12 cellular contexts compared by ENCODE assay signal in the genomic region with DNA sequence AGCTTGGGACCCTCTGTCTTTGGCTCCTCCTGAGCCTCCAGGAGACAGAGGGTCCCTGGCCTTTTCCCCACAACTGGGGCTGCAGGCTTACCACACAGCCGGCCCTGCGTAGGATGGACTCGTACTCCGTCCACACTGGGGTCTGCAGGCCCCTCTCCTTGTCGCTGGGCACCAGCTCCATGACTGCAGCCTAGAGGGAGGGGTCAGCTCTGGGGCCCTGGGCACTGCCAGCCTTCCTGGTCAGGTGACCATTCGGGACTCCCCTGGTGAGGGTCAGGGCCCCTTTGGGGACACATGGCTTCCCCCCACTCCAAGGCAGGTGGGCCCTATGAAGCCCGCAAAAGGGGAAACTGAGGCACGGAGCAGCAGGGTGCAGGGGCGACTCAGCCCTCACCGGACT. TPM values are rescaled to one million over a fixed set of nuclear protein-coding genes. Genes with fewer than 3 reads are reported as not detected.
DNase-seq lines count a peak whose midpoint lies in the region; ATAC-seq and TF ChIP-seq lines count a peak whose summit lies in the region.
"Had no signal": no experiment of that assay in that cellular context is flagged by ENCODE, and none has a peak within 500 bp of the region (broad histone marks: within the 10 kb centered on the region; RNA-seq: fewer than 3 reads in every experiment).

No MANE protein-coding gene starts in this region.

- no peak for TF ChIP-seq EP300 in upper lobe of left lung (IDR thresholded peaks at IDR 0.05)

- no peaks in the 10 kb centered on the region for H3K9me3 Mint-ChIP-seq in activated T-cell treated with anti-CD3 and anti-CD28 coated beads, Interleukin-2, amount 50 U/mL, for 72 hours

- no peak for ATAC-seq in activated T-cell treated with anti-CD3 and anti-CD28 coated beads, Interleukin-2, amount 50 U/mL, for 72 hours (replicated peaks in 1 of 2)
- ATAC-seq in left lobe of liver (no peak), upper lobe of left lung (ENCODE audit: low FRiP score in 2 of 2) (no peak), GM21390 (IDR thresholded peaks at IDR 0.05; ENCODE audit: unreplicated experiment) (no peak)

- no peaks in the 10 kb centered on the region for H3K9me3 ChIP-seq in upper lobe of left lung

- 73 to 80% methylated on average over 2 to 5 of the region's 10 CpGs for WGBS in upper lobe of left lung, 2 donors

- H3K4me3 ChIP-seq in astrocyte of the cerebellum (ENCODE audit: low read depth, low read length), result peak overlapping the region; percentile 54
- H3K4me3 ChIP-seq in upper lobe of left lung, result peak overlapping the region; percentile 71 to 84 (median 81)

- no peaks in the 10 kb centered on the region for H3K36me3 Mint-ChIP-seq in activated T-cell treated with anti-CD3 and anti-CD28 coated beads, Interleukin-2, amount 50 U/mL, for 72 hours (ENCODE audit: insufficient read depth in 2 of 2)

- in situ Hi-C loops in astrocyte of the cerebellum (cut with HindIII; ENCODE audit: low sequenced_read_pairs), result no loop called here

- H3K27me3 Mint-ChIP-seq in activated T-cell treated with anti-CD3 and anti-CD28 coated beads, Interleukin-2, amount 50 U/mL, for 72 hours (ENCODE audit: low read depth), result no peaks in the 10 kb centered on the region

- TF ChIP-seq CTCF in astrocyte of the cerebellum (IDR thresholded peaks at IDR 0.05; ENCODE audit: low read depth, low read length, missing control alignments) (no peak), upper lobe of left lung (IDR thresholded peaks at IDR 0.05) (no peak)

- H3K27me3 ChIP-seq in upper lobe of left lung, result peaks cover 0 to 2% (median 0%) of the 10 kb centered on the region in 4 donors

- H3K4me3 Mint-ChIP-seq in activated T-cell treated with anti-CD3 and anti-CD28 coated beads, Interleukin-2, amount 50 U/mL, for 72 hours, result peak overlapping the region; percentile 79 to 83

- no peak overlapping the region for H3K27ac Mint-ChIP-seq in activated T-cell treated with anti-CD3 and anti-CD28 coated beads, Interleukin-2, amount 50 U/mL, for 72 hours

- H3K4me1 ChIP-seq in upper lobe of left lung, result peaks cover 11 to 23% (median 13%) of the 10 kb centered on the region in 4 donors

- H3K36me3 ChIP-seq in upper lobe of left lung, result no peaks in the 10 kb centered on the region

- peaks cover 7% of the 10 kb centered on the region for H3K4me1 Mint-ChIP-seq in activated T-cell treated with anti-CD3 and anti-CD28 coated beads, Interleukin-2, amount 50 U/mL, for 72 hours (ENCODE audit: low read depth)

- DNase-seq in activated T-cell treated with anti-CD3 and anti-CD28 coated beads, Interleukin-2, amount 50 U/mL, for 72 hours, result no peak
- DNase-seq in activated T-cell treated with anti-CD3 and anti-CD28 coated beads, Interleukin-2, amount 50 U/mL, for 1 hour, result no peak
- no peak for DNase-seq in astrocyte of the cerebellum (ENCODE audit: low read depth)
- DNase-seq in left lobe of liver (ENCODE audit: low spot score), result peak; percentile 53
- no peak for DNase-seq in upper lobe of left lung
- no peak for DNase-seq in putamen (ENCODE audit: low spot score)
- DNase-seq in HuH-7 (ENCODE audit: low spot score), result no peak
- DNase-seq: NCI-H510A treated with DMSO at 0.1 percent for 48 hours had no signal

- TF ChIP-seq POLR2A in upper lobe of left lung (IDR thresholded peaks at IDR 0.05), result no peak

- H3K27ac ChIP-seq in upper lobe of left lung, result no peak overlapping the region

RNA-seq across cellular contexts. Expression of gene FUOM, which starts 1.3 kb away (rescaled TPM):
- 10 to 100 TPM; 14.9 to 17.1 TPM for total RNA-seq in activated T-cell treated with anti-CD3 and anti-CD28 coated beads, Interleukin-2, amount 50 U/mL, for 72 hours
- 177 TPM for total RNA-seq in left lobe of liver
- total RNA-seq in upper lobe of left lung, result 10 to 100 TPM; 15.4 to 37.5 (median 26.0) TPM

RNA-seq across cellular contexts. Expression of gene PRAP1, which starts 9.4 kb away (rescaled TPM):
- total RNA-seq in activated T-cell treated with anti-CD3 and anti-CD28 coated beads, Interleukin-2, amount 50 U/mL, for 72 hours, result not detected
- total RNA-seq in left lobe of liver (275 TPM), upper lobe of left lung (not detected)
- total RNA-seq: endothelial cell of umbilical vein, pulmonary artery endothelial cell, ureter had no signal

RNA-seq across cellular contexts. Expression of gene ECHS1, which starts 16.6 kb away (rescaled TPM):
- 10 to 100 TPM; 47.2 to 53.1 TPM for total RNA-seq in activated T-cell treated with anti-CD3 and anti-CD28 coated beads, Interleukin-2, amount 50 U/mL, for 72 hours
- total RNA-seq in left lobe of liver (764 TPM), upper lobe of left lung (10 to 100 TPM; 32.5 to 69.6 (median 53.2) TPM)

RNA-seq across cellular contexts. Expression of gene CALY, which starts 19.9 kb away (rescaled TPM):
- total RNA-seq in activated T-cell treated with anti-CD3 and anti-CD28 coated beads, Interleukin-2, amount 50 U/mL, for 72 hours, result under 1 TPM in 1 of 2 donors, not detected in 1; 0.09 TPM
- total RNA-seq in left lobe of liver (0.45 TPM), upper lobe of left lung (1 to 10 TPM in 1 of 6 donors, not detected in 5; 7.4 TPM)
- total RNA-seq: endothelial cell of umbilical vein, pulmonary artery endothelial cell, ureter had no signal

RNA-seq across cellular contexts. Expression of gene PAOX, which starts 22.5 kb away (rescaled TPM):
- total RNA-seq in activated T-cell treated with anti-CD3 and anti-CD28 coated beads, Interleukin-2, amount 50 U/mL, for 72 hours, result 10 to 100 TPM; 12.4 to 13.8 TPM
- total RNA-seq in left lobe of liver, result 18.0 TPM
- total RNA-seq in upper lobe of left lung, result 10 to 100 TPM in 3 of 6 donors, 1 to 10 TPM in 3; 4.7 to 24.1 (median 10.3) TPM

Comparison
In these comparisons a context has a peak if more than half of its experiments do, and no peak if none do; other contexts are left out.
1. RNA of gene PRAP1, which starts 9.4 kb away (total RNA-seq): 275 TPM in left lobe of liver (single experiment); not detected in activated T-cell treated with anti-CD3 and anti-CD28 coated beads, Interleukin-2, amount 50 U/mL, for 72 hours and not detected in upper lobe of left lung; every median in the first group is over 100 times any median in the second.
2. RNA of gene ECHS1, which starts 16.6 kb away (total RNA-seq): 764 TPM in left lobe of liver (single experiment); 32.5 to 69.6 TPM in upper lobe of left lung and 47.2 to 53.1 TPM in activated T-cell treated with anti-CD3 and anti-CD28 coated beads, Interleukin-2, amount 50 U/mL, for 72 hours; every median in the first group is over 10 times any median in the second.